In the genomic region with DNA sequence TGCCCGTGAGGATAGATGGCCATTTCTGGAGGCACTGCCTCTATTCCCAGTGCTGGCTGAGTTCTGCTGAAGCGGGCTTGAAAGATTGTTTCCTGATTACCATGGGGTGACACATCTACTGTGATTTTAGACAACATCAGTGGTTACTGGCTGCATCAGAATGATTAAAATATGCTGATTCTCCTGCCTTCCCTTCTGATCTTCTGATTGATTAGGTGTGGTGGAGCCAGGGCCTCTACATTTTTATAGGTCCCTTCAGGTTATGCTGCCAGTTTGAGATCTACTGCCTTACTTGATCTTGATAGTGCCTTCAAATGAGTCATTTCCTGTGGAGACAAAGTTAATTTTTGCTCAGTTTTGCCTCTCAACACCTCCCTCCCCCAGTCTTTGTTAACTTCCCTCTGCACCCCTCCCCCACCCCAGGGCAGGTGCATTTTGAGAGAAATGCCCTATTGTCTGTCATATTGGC, we compare ENCODE assay signal across 9 cellular contexts. TPM values are rescaled to one million over a fixed set of nuclear protein-coding genes. Genes with fewer than 3 reads are reported as not detected.
DNase-seq lines count a peak whose midpoint lies in the region; ATAC-seq and TF ChIP-seq lines count a peak whose summit lies in the region.
"Had no signal": no experiment of that assay in that cellular context is flagged by ENCODE, and none has a peak within 500 bp of the region (broad histone marks: within the 10 kb centered on the region; RNA-seq: fewer than 3 reads in every experiment).

No MANE protein-coding gene starts in this region.

- H3K4me3 Mint-ChIP-seq in endothelial cell (ENCODE audit: unreplicated experiment) = no peak overlapping the region

- no peak for TF ChIP-seq CTCF in IMR-90 (conservative IDR thresholded peaks at IDR 0.05; ENCODE audit: low read depth, low read length)
- no peak for TF ChIP-seq CTCF in endothelial cell (IDR thresholded peaks at IDR 0.05; ENCODE audit: unreplicated experiment)

- POLR2A ChIA-PET in IMR-90 (lab: Charles Lee; ENCODE audit: unreplicated experiment) = no interaction called here

- no peak overlapping the region for H3K4me2 ChIP-seq in IMR-90 (ENCODE audit: low read depth, low read length)

- dilution Hi-C loops in IMR-90 (cut with HindIII; ENCODE audit: low sequenced_read_pairs, unreplicated experiment) = no loop called here

- no peaks in the 10 kb centered on the region; the same call in 1 of the 2 replicates for H4K20me1 ChIP-seq in IMR-90 (ENCODE audit: insufficient read depth, low read length)

- in situ Hi-C loops in IMR-90 (cut with MboI; ENCODE audit: low sequenced_read_pairs) (no loop called here), G401 (cut with HindIII; ENCODE audit: low sequenced_read_pairs) (no loop called here)

- CTCF ChIA-PET in IMR-90 (lab: Yijun Ruan, JAX) = no interaction called here

- no peak overlapping the region for H2AFZ ChIP-seq in IMR-90 (replicated peaks; ENCODE audit: low read length, poor library complexity)

- H3K18ac ChIP-seq in IMR-90 (ENCODE audit: low read depth, low read length) = no peak overlapping the region

- peaks cover 3% of the 10 kb centered on the region for H3K27me3 Mint-ChIP-seq in endothelial cell (ENCODE audit: unreplicated experiment)

- H4K5ac ChIP-seq in IMR-90 (ENCODE audit: low read depth, low read length) = no peak overlapping the region

- H3K36me3 ChIP-seq in IMR-90 (ENCODE audit: control insufficient read depth, insufficient read depth, low read length) = peaks cover 28% of the 10 kb centered on the region

- H4K8ac ChIP-seq in IMR-90 (ENCODE audit: low read depth in 2 of 2, low read length in 2 of 2) = no peak overlapping the region

- no peak overlapping the region for H3K27ac ChIP-seq in IMR-90 (ENCODE audit: insufficient read depth, low read length)
- H3K27ac ChIP-seq: thoracic aorta had no signal

- H2BK20ac ChIP-seq in IMR-90 (ENCODE audit: low read depth, low read length) = no peak overlapping the region

- no peaks in the 10 kb centered on the region for H3K27me3 ChIP-seq in IMR-90 (ENCODE audit: control insufficient read depth, insufficient read depth, low read length)
- H3K27me3 ChIP-seq: adrenal gland had no signal

- peak overlapping the region; percentile 79 for H3K27ac Mint-ChIP-seq in endothelial cell (ENCODE audit: unreplicated experiment)

- no peaks in the 10 kb centered on the region for H3K9me3 Mint-ChIP-seq in endothelial cell (ENCODE audit: unreplicated experiment)

- 43% methylated on average over 1 of the region's 2 CpGs; no CpG with 5 or more reads in 1 of the 2 experiments for WGBS in IMR-90 (ENCODE audit: extremely low coverage in 2 of 2, insufficient read length in 1 of 2), 2 experiments

- H3K9ac ChIP-seq in IMR-90 (ENCODE audit: low read depth, low read length) = no peak overlapping the region

- no peak overlapping the region for H2BK15ac ChIP-seq in IMR-90 (ENCODE audit: low read depth, low read length)

- no peak overlapping the region for H2AK5ac ChIP-seq in IMR-90 (ENCODE audit: low read depth, low read length)

- no peak for TF ChIP-seq POLR2A in IMR-90 (IDR thresholded peaks at IDR 0.05; ENCODE audit: low read depth, low read length)

- BruUV-seq in IMR-90 (replicated peaks; lab: Mats Ljungman, UMichigan) = no TSS peak

- ATAC-seq in GM19455 (IDR thresholded peaks at IDR 0.05; ENCODE audit: unreplicated experiment) (peak; percentile 68), IMR-90 (ENCODE audit: low read depth) (peak; percentile 35; the same call in 1 of the 2 replicates), Right ventricle myocardium superior (ENCODE audit: poor library complexity) (no peak)

- intact Hi-C loops in IMR-90 (cut with micrococcal nuclease) = no loop called here
- intact Hi-C loops in Right ventricle myocardium superior (cut with DNase I) = no loop called here

- peaks cover 5% of the 10 kb centered on the region for H3K4me1 ChIP-seq in IMR-90 (ENCODE audit: control insufficient read depth, insufficient read depth, low read length)

- no peak overlapping the region for H3K4me3 ChIP-seq in IMR-90 (ENCODE audit: insufficient read depth, low read depth, low read length)
- H3K4me3 ChIP-seq: adrenal gland, thoracic aorta had no signal

- H2AK9ac ChIP-seq in IMR-90 (replicated peaks; ENCODE audit: low read depth, low read length, poor library complexity) = no peak overlapping the region

- peaks cover 31% of the 10 kb centered on the region for H3K36me3 Mint-ChIP-seq in endothelial cell (ENCODE audit: low read depth, unreplicated experiment)

- no peak overlapping the region for H3K56ac ChIP-seq in IMR-90 (ENCODE audit: extremely low read depth, insufficient read depth, low read length)

- no peak overlapping the region for H3K23ac ChIP-seq in IMR-90 (ENCODE audit: low read depth, low read length)

- no peak for TF ChIP-seq RAD21 in IMR-90 (IDR thresholded peaks at IDR 0.05; ENCODE audit: low read length)

- H4K91ac ChIP-seq in IMR-90 (ENCODE audit: insufficient read depth, low read depth, low read length) = no peak overlapping the region

- H3K79me1 ChIP-seq in IMR-90 (ENCODE audit: low read depth in 1 of 2, low read length in 2 of 2) = peaks cover 9 to 27% of the 10 kb centered on the region in 2 experiments

- DNase-seq in IMR-90 (peak; percentile 29), endothelial cell (ENCODE audit: low spot score) (no peak), G401 (ENCODE audit: low spot score) (no peak), Right ventricle myocardium superior (no peak)
- DNase-seq in activated CD4-positive, alpha-beta T cell treated with anti-CD3 and anti-CD28 coated beads for 24 hours (ENCODE audit: low read depth in 2 of 2) = peak; percentile 36 to 37
- DNase-seq in stimulated activated CD8-positive, alpha-beta memory T cell treated with anti-CD3 and anti-CD28 coated beads, Interleukin-12 subunit alpha, Interleukin-12 subunit beta, amount 100 ng/mL, for 24 hours (ENCODE audit: extremely low read depth) = peak; percentile 19

- no peak overlapping the region for H2BK5ac ChIP-seq in IMR-90 (ENCODE audit: low read depth, low read length, poor library complexity, severe bottlenecking)

- H2BK120ac ChIP-seq in IMR-90 (ENCODE audit: low read depth, low read length) = no peak overlapping the region

- no peaks in the 10 kb centered on the region for H3K9me1 ChIP-seq in IMR-90 (ENCODE audit: insufficient read depth, low read length)

- peaks cover 62% of the 10 kb centered on the region for H3K4me1 Mint-ChIP-seq in endothelial cell (ENCODE audit: unreplicated experiment)

- H3K4ac ChIP-seq in IMR-90 (ENCODE audit: low read depth, low read length) = no peak overlapping the region

- no peak overlapping the region for H3K14ac ChIP-seq in IMR-90 (replicated peaks; ENCODE audit: low read depth, low read length)

- no peaks in the 10 kb centered on the region for H3K9me3 ChIP-seq in IMR-90 (ENCODE audit: control insufficient read depth, insufficient read depth, low read length)
- H3K9me3 ChIP-seq: adrenal gland, thoracic aorta had no signal

TF ChIP-seq in IMR-90, 13 proteins besides CTCF, POLR2A, EP300 and RAD21:
- TF ChIP-seq, protein P1, sequence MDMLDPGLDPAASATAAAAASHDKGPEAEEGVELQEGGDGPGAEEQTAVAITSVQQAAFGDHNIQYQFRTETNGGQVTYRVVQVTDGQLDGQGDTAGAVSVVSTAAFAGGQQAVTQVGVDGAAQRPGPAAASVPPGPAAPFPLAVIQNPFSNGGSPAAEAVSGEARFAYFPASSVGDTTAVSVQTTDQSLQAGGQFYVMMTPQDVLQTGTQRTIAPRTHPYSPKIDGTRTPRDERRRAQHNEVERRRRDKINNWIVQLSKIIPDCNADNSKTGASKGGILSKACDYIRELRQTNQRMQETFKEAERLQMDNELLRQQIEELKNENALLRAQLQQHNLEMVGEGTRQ (IDR thresholded peaks at IDR 0.05; ENCODE audit: low read depth, low read length) = no peak
- TF ChIP-seq NFE2L2 (IDR thresholded peaks at IDR 0.05; ENCODE audit: low read depth, low read length) = no peak
- no peak for TF ChIP-seq RCOR1 (IDR thresholded peaks at IDR 0.05; ENCODE audit: insufficient replicate concordance, low read length)
- TF ChIP-seq FOS (IDR thresholded peaks at IDR 0.05; ENCODE audit: low read depth, low read length) = no peak
- no peak for TF ChIP-seq MAZ (IDR thresholded peaks at IDR 0.05; ENCODE audit: borderline replicate concordance, low read depth, low read length)
- no peak for TF ChIP-seq CEBPB (IDR thresholded peaks at IDR 0.05; ENCODE audit: low read depth, low read length)
- TF ChIP-seq CHD1 (IDR thresholded peaks at IDR 0.05; ENCODE audit: low read depth, low read length) = no peak
- no peak for TF ChIP-seq RFX5 (IDR thresholded peaks at IDR 0.05; ENCODE audit: low read depth, low read length)
- no peak for TF ChIP-seq SMC3 (IDR thresholded peaks at IDR 0.05; ENCODE audit: low read depth, low read length)
- TF ChIP-seq, protein P2, sequence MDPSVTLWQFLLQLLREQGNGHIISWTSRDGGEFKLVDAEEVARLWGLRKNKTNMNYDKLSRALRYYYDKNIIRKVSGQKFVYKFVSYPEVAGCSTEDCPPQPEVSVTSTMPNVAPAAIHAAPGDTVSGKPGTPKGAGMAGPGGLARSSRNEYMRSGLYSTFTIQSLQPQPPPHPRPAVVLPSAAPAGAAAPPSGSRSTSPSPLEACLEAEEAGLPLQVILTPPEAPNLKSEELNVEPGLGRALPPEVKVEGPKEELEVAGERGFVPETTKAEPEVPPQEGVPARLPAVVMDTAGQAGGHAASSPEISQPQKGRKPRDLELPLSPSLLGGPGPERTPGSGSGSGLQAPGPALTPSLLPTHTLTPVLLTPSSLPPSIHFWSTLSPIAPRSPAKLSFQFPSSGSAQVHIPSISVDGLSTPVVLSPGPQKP (IDR thresholded peaks at IDR 0.05; ENCODE audit: borderline replicate concordance, low read depth, low read length) = no peak
- TF ChIP-seq MXI1 (IDR thresholded peaks at IDR 0.05; ENCODE audit: borderline replicate concordance, low read depth, low read length) = no peak
- no peak for TF ChIP-seq MAFK (IDR thresholded peaks at IDR 0.05; ENCODE audit: low read depth, low read length)
- no peak for TF ChIP-seq BHLHE40 (IDR thresholded peaks at IDR 0.05; ENCODE audit: low read depth, low read length)

RNA-seq across cellular contexts. Expression of a gene that starts 31.6 kb away (rescaled TPM):
- total RNA-seq in IMR-90 (2012; rRNA removed) (under 0.01 and 0.28 TPM in 2 replicates), endothelial cell (ENCODE audit: unreplicated experiment) (5.6 TPM), Right ventricle myocardium superior (0.70 TPM)
- polyA plus RNA-seq in IMR-90 (2012; rRNA removed) = 0.67 and 0.79 TPM in 2 replicates
- 0.03 and 0.26 TPM in 2 replicates for polyA plus RNA-seq in IMR-90 (2012; cell fraction: cytosol; rRNA removed)
- polyA plus RNA-seq in IMR-90 (2012; cell fraction: nucleus; rRNA removed; ENCODE audit: low replicate concordance) = 5.9 and 8.0 TPM in 2 replicates
- 0.03 TPM in 1 of 2 replicates, not detected in the other for total RNA-seq in G401 (2014; rRNA removed; shearing (Covaris generic))

Comparison
In these comparisons a context has a peak if more than half of its experiments do, and no peak if none do; other contexts are left out.
1. DNase-seq: peak in IMR-90 (single experiment), activated CD4-positive, alpha-beta T cell treated with anti-CD3 and anti-CD28 coated beads for 24 hours (2 of 2) and stimulated activated CD8-positive, alpha-beta memory T cell treated with anti-CD3 and anti-CD28 coated beads, Interleukin-12 subunit alpha, Interleukin-12 subunit beta, amount 100 ng/mL, for 24 hours (single experiment); none in endothelial cell (single experiment), G401 (single experiment) and Right ventricle myocardium superior (single experiment).